In the genomic region with DNA sequence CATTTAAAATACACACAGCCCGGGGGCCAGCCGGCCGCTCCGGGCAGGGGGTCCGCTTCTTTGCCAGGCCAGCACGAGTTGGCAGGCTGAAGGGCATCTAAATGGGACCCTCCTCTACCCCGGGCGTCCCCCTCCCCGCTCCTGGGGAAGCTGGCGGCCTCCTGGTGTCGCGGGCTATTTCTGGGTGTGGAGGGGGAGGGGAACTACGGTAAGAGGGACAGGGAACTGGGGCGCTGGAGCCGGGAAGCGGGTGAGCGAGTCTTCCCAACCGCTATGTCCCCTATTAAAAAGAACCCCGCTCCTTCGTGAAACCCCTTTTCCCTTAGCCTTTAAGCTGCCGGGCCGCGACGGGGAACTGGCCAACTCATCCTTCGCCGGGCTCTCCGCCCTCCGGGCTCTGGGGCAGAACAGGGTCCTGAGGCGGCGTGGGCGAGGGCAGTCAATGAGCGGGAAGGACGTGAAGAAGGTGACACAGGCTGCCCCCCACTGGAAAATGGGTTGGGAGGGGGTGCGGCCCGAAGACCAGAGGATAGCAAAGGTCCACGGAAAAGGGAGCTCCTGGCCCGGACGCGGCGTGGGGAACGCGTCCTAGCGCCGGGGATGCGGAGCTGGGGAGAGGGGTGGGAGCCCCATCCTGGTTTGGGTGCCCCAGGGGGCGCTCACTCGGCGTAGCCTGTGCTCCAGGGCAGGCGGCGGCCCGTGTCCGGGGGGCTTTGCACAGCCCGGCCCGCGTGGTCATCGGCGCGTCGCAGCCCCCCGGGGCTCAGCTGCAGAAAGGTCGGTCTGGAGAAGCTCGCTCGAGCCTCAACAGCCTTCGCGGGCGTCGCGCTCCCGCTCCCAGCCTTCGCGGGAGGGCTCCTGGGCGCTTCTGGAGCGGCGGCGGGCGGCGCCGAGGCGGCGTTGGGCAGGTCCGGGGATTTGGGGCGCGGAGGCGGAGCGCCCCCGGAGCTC, we compare ENCODE assay signal across 8 cellular contexts. TPM values are rescaled to one million over a fixed set of nuclear protein-coding genes. Genes with fewer than 3 reads are reported as not detected.
DNase-seq lines count a peak whose midpoint lies in the region; ATAC-seq and TF ChIP-seq lines count a peak whose summit lies in the region.

No MANE protein-coding gene starts in this region.

- H3K9ac ChIP-seq in duodenal mucosa (ENCODE audit: low read depth in 1 of 2, low read length in 2 of 2): peak overlapping the region; percentile 44 to 63

- no peak for TF ChIP-seq CTCF in mucosa of descending colon (IDR thresholded peaks at IDR 0.05)
- no peak for TF ChIP-seq CTCF in GM13976 (IDR thresholded peaks at IDR 0.05; ENCODE audit: borderline replicate concordance, control extremely low read depth, extremely low read depth, insufficient read depth, missing control alignments)

- no peaks in the 10 kb centered on the region for H3K36me3 ChIP-seq in CD4-positive, alpha-beta memory T cell (ENCODE audit: insufficient read depth, low read length)
- H3K36me3 ChIP-seq in duodenal mucosa (ENCODE audit: control insufficient read depth in 1 of 2, insufficient read depth in 2 of 2, low read length in 2 of 2) (no peaks in the 10 kb centered on the region), mucosa of descending colon (ENCODE audit: low read depth) (no peaks in the 10 kb centered on the region)

- peak overlapping the region; percentile 79 to 89 (median 83) for H3K4me3 Mint-ChIP-seq in CD4-positive, alpha-beta memory T cell

- ATAC-seq in GM21528 (IDR thresholded peaks at IDR 0.05; ENCODE audit: low FRiP score, unreplicated experiment) (peak; percentile 2), mucosa of descending colon (peak; percentile 4)

- CTCF ChIA-PET in CD4-positive, alpha-beta memory T cell (lab: Charles Lee; ENCODE audit: partially characterized antibody): interaction anchor here (0.6 to 6.8 kb wide), 31 partner anchors 6 to 965 kb away, joined by 3 to 66 read pairs (median 6); a partner anchor contains a TSS

- no peak overlapping the region for H3K27ac ChIP-seq in CD4-positive, alpha-beta memory T cell (ENCODE audit: low read depth, low read length)
- no peak overlapping the region for H3K27ac ChIP-seq in duodenal mucosa (ENCODE audit: low read depth, low read length)

- no peaks in the 10 kb centered on the region for H3K36me3 Mint-ChIP-seq in CD4-positive, alpha-beta memory T cell

- in situ Hi-C loops in GM13976 (cut with MboI; ENCODE audit: low sequenced_read_pairs, unreplicated experiment): loop anchor here (5.0 to 25.0 kb wide), 2 partner anchors 93 to 323 kb away; no protein-coding TSS in a partner anchor

- peaks cover 8% of the 10 kb centered on the region for H3K27me3 ChIP-seq in CD4-positive, alpha-beta memory T cell (ENCODE audit: insufficient read depth, low read length)
- H3K27me3 ChIP-seq in duodenal mucosa (ENCODE audit: control insufficient read depth in 1 of 2, insufficient read depth in 2 of 2, low read length in 2 of 2): peaks cover 2 to 6% of the 10 kb centered on the region in 2 donors

- intact Hi-C loops in CD4-positive, alpha-beta memory T cell (cut with micrococcal nuclease): loop anchor here (1.0 to 5.0 kb wide), 4 partner anchors 40 to 1098 kb away; a partner anchor contains a TSS
- intact Hi-C loops in mucosa of descending colon (cut with DNase I, micrococcal nuclease): loop anchor here (5.0 to 10.0 kb wide), 2 partner anchors 88 to 330 kb away; no protein-coding TSS in a partner anchor

- peaks cover 22% of the 10 kb centered on the region for H3K4me1 ChIP-seq in CD4-positive, alpha-beta memory T cell (ENCODE audit: insufficient read depth, low read length)
- H3K4me1 ChIP-seq in duodenal mucosa (ENCODE audit: control insufficient read depth in 1 of 2, insufficient read depth in 2 of 2, low read length in 2 of 2) (peaks cover 18 to 21% of the 10 kb centered on the region in 2 donors), mucosa of descending colon (ENCODE audit: low read depth) (peaks cover 12% of the 10 kb centered on the region)

- peaks cover 12 to 29% (median 19%) of the 10 kb centered on the region in 4 donors for H3K4me1 Mint-ChIP-seq in CD4-positive, alpha-beta memory T cell

- peak overlapping the region in 1 of 2 donors; percentile 72 for H3K4me3 ChIP-seq in CD4-positive, alpha-beta memory T cell (ENCODE audit: low read length in 2 of 2)
- H3K4me3 ChIP-seq in duodenal mucosa (ENCODE audit: low read depth in 1 of 2, low read length in 2 of 2): peak overlapping the region; percentile 74 to 77
- no peak overlapping the region for H3K4me3 ChIP-seq in mucosa of descending colon

- peak in 1 of 5 donors; percentile 51 for DNase-seq in CD4-positive, alpha-beta memory T cell
- DNase-seq in OCI-M1 (lab: John Stamatoyannopoulos, UW): peak; percentile 45
- peak in 2 of 3 donors; percentile 42 to 56 for DNase-seq in mucosa of descending colon
- DNase-seq in D341Med (ENCODE audit: low spot score): no peak
- no peak for DNase-seq in NCI-H2029 treated with DMSO at 0.1 percent for 48 hours (lab: John Stamatoyannopoulos, UW)
- DNase-seq in GM13976 (ENCODE audit: low spot score): no peak

- POLR2A ChIA-PET in CD4-positive, alpha-beta memory T cell (lab: Charles Lee; ENCODE audit: partially characterized antibody): interaction anchor here (0.9 to 3.8 kb wide), 15 partner anchors 12 to 1214 kb away, joined by 3 to 44 read pairs (median 5); a partner anchor contains a TSS

- peak overlapping the region in 4 of 7 donors; percentile 8 to 57 (median 44) for H3K27ac Mint-ChIP-seq in CD4-positive, alpha-beta memory T cell

- no peaks in the 10 kb centered on the region for H3K9me3 Mint-ChIP-seq in CD4-positive, alpha-beta memory T cell

- peaks cover 0 to 3% of the 10 kb centered on the region in 2 donors for H3K27me3 Mint-ChIP-seq in CD4-positive, alpha-beta memory T cell

- no peaks in the 10 kb centered on the region for H3K9me3 ChIP-seq in CD4-positive, alpha-beta memory T cell (ENCODE audit: control insufficient read depth in 1 of 2, low read length in 2 of 2)
- H3K9me3 ChIP-seq in duodenal mucosa (ENCODE audit: control insufficient read depth in 1 of 2, low read length in 2 of 2) (no peaks in the 10 kb centered on the region), mucosa of descending colon (no peaks in the 10 kb centered on the region)

RNA-seq across cellular contexts. Expression of a gene that starts 0.5 kb away (rescaled TPM):
- total RNA-seq in CD4-positive, alpha-beta memory T cell: under 1 TPM in 1 of 2 experiments, not detected in 1; 0.76 TPM
- under 1 TPM in 1 of 2 donors, not detected in 1; 0.13 TPM for polyA plus RNA-seq in CD4-positive, alpha-beta memory T cell
- total RNA-seq in mucosa of descending colon: 1 to 10 TPM in 2 of 3 donors, under 1 TPM in 1; 0.92 to 1.7 (median 1.1) TPM

RNA-seq across cellular contexts. Expression of a gene that starts 7.7 kb away (rescaled TPM):
- 1 to 10 TPM; 6.1 to 6.7 TPM for total RNA-seq in CD4-positive, alpha-beta memory T cell
- polyA plus RNA-seq in CD4-positive, alpha-beta memory T cell: 10 to 100 TPM; 18.2 to 26.4 TPM
- 100 to 1,000 TPM; 306 to 617 (median 485) TPM for total RNA-seq in mucosa of descending colon

RNA-seq across cellular contexts. Expression of a gene that starts 40.1 kb away (rescaled TPM):
- 10 to 100 TPM; 90.6 to 96.1 TPM for total RNA-seq in CD4-positive, alpha-beta memory T cell
- polyA plus RNA-seq in CD4-positive, alpha-beta memory T cell: 10 to 100 TPM; 21.8 to 43.6 TPM
- total RNA-seq in mucosa of descending colon: 10 to 100 TPM; 66.4 to 85.2 (median 77.6) TPM

Comparison
In these comparisons a context has a peak if more than half of its experiments do, and no peak if none do; other contexts are left out.
1. DNase-seq: peak in OCI-M1 (single experiment) and mucosa of descending colon (2 of 3); none in D341Med (single experiment), NCI-H2029 treated with DMSO at 0.1 percent for 48 hours (single experiment) and GM13976 (single experiment).
2. RNA of a gene that starts 7.7 kb away (total RNA-seq): 306 to 617 TPM in mucosa of descending colon; 6.1 to 6.7 TPM in CD4-positive, alpha-beta memory T cell; every median in the first group is over 10 times any median in the second.